13 cellular contexts compared by ENCODE assay signal in genomic region chr2:71700041-71700879, GRCh38.
A peak's percentile ranks its signal among the peaks of the same experiment; 100 is the strongest.
DNase-seq lines count a peak whose midpoint lies in the region; TF ChIP-seq lines count a peak whose summit lies in the region.
"Had no signal": no experiment of that assay in that cellular context is flagged by ENCODE, and none has a peak within 500 bp of the region (broad histone marks: within the 10 kb centered on the region; RNA-seq: fewer than 3 reads in every experiment).

No MANE protein-coding gene starts in this region.

- no peak overlapping the region for H2BK12ac ChIP-seq in neuronal stem cell (ENCODE audit: low read length)

- intact Hi-C loops in CD14-positive monocyte (cut with micrococcal nuclease) (no loop called here), uterus (cut with DNase I; ENCODE audit: low total_unique reads) (no loop called here)
- intact Hi-C loops in activated CD4-positive, alpha-beta memory T cell treated with anti-CD3 and anti-CD28 coated beads for 36 hours (cut with micrococcal nuclease): no loop called here

- peak overlapping the region; percentile 13 for H3K4me2 ChIP-seq in neuronal stem cell (ENCODE audit: insufficient read depth, low read length, poor library complexity, severe bottlenecking)

- H4K91ac ChIP-seq in neuronal stem cell (ENCODE audit: low read depth, low read length, poor library complexity): no peak overlapping the region

- TF ChIP-seq POLR2A in uterus (IDR thresholded peaks at IDR 0.05): no peak

- H3K9me3 ChIP-seq in endodermal cell (ENCODE audit: control insufficient read depth, low read length) (no peaks in the 10 kb centered on the region), neuronal stem cell (replicated peaks in 1 of 2; ENCODE audit: control insufficient read depth in 2 of 2, insufficient read depth in 1 of 2, low read depth in 1 of 2, low read length in 2 of 2) (no peaks in the 10 kb centered on the region), uterus (no peaks in the 10 kb centered on the region)
- H3K9me3 ChIP-seq: lower lobe of right lung had no signal

- no peak overlapping the region for H3K9ac ChIP-seq in endodermal cell (ENCODE audit: extremely low read depth, low read length, poor library complexity, severe bottlenecking)
- no peak overlapping the region for H3K9ac ChIP-seq in neuronal stem cell (ENCODE audit: low read depth, low read length, poor library complexity)

- H3K4me3 ChIP-seq in endodermal cell (ENCODE audit: low read length): no peak overlapping the region
- no peak overlapping the region for H3K4me3 ChIP-seq in neuronal stem cell (ENCODE audit: low read length in 2 of 2)
- H3K4me3 ChIP-seq in uterus: no peak overlapping the region
- H3K4me3 ChIP-seq: lower lobe of right lung had no signal

- H3K36me3 ChIP-seq in endodermal cell (ENCODE audit: control insufficient read depth, insufficient read depth, low read length) (no peaks in the 10 kb centered on the region), neuronal stem cell (replicated peaks in 1 of 2; ENCODE audit: control insufficient read depth in 2 of 2, insufficient read depth in 2 of 2, low read length in 2 of 2) (no peaks in the 10 kb centered on the region), uterus (no peaks in the 10 kb centered on the region)
- H3K36me3 ChIP-seq: lower lobe of right lung had no signal

- H3K27me3 Mint-ChIP-seq in CD14-positive monocyte (ENCODE audit: low read depth in 3 of 3) (peaks cover 2 to 9% (median 5%) of the 10 kb centered on the region in 3 donors), endodermal cell (ENCODE audit: insufficient read depth) (peaks cover 2% of the 10 kb centered on the region)
- no peaks in the 10 kb centered on the region for H3K27me3 Mint-ChIP-seq in activated naive CD4-positive, alpha-beta T cell treated with anti-CD3 and anti-CD28 coated beads, Interleukin-2, amount 10 ng/mL, durations not matched to agents 7 days and 5 days
- H3K27me3 Mint-ChIP-seq in activated CD4-positive, alpha-beta memory T cell treated with anti-CD3 and anti-CD28 coated beads for 36 hours: no peaks in the 10 kb centered on the region
- H3K27me3 Mint-ChIP-seq: activated CD4-positive, alpha-beta memory T cell treated with anti-CD3 and anti-CD28 coated beads, Interleukin-2, amount 10 ng/mL, durations not matched to agents 7 days and 5 days had no signal

- no peak overlapping the region for H3K23ac ChIP-seq in neuronal stem cell (ENCODE audit: low read depth, low read length, poor library complexity)

- 75 to 90% methylated on average over 10 to 15 of the region's 18 CpGs for WGBS in endodermal cell (ENCODE audit: insufficient coverage in 1 of 2, insufficient read length in 1 of 2), 2 experiments
- WGBS in neuronal stem cell (ENCODE audit: extremely low coverage in 2 of 2, insufficient read length in 2 of 2, insufficient replicate concordance in 1 of 2), 2 donors: no CpG with 5 or more reads among the region's 18 CpGs

- peak overlapping the region; percentile 73 for H2AFZ ChIP-seq in neuronal stem cell (ENCODE audit: low read length)

- H3K36me3 Mint-ChIP-seq in CD14-positive monocyte (no peaks in the 10 kb centered on the region), endodermal cell (ENCODE audit: low read depth) (no peaks in the 10 kb centered on the region)
- no peaks in the 10 kb centered on the region for H3K36me3 Mint-ChIP-seq in activated naive CD4-positive, alpha-beta T cell treated with anti-CD3 and anti-CD28 coated beads, Interleukin-2, amount 10 ng/mL, durations not matched to agents 7 days and 5 days
- H3K36me3 Mint-ChIP-seq in activated CD4-positive, alpha-beta memory T cell treated with anti-CD3 and anti-CD28 coated beads for 36 hours: no peaks in the 10 kb centered on the region

- no peak overlapping the region for H3K27ac Mint-ChIP-seq in CD14-positive monocyte
- H3K27ac Mint-ChIP-seq in endodermal cell: no peak overlapping the region
- no peak overlapping the region for H3K27ac Mint-ChIP-seq in activated naive CD4-positive, alpha-beta T cell treated with anti-CD3 and anti-CD28 coated beads, Interleukin-2, amount 10 ng/mL, durations not matched to agents 7 days and 5 days
- no peak overlapping the region for H3K27ac Mint-ChIP-seq in activated CD4-positive, alpha-beta memory T cell treated with anti-CD3 and anti-CD28 coated beads for 36 hours
- H3K27ac Mint-ChIP-seq: activated CD4-positive, alpha-beta memory T cell treated with anti-CD3 and anti-CD28 coated beads, Interleukin-2, amount 10 ng/mL, durations not matched to agents 7 days and 5 days had no signal

- H2BK15ac ChIP-seq in neuronal stem cell (ENCODE audit: low read length): peak overlapping the region; percentile 30

- H3K4me3 Mint-ChIP-seq in CD14-positive monocyte (no peak overlapping the region), endodermal cell (no peak overlapping the region)
- no peak overlapping the region for H3K4me3 Mint-ChIP-seq in activated naive CD4-positive, alpha-beta T cell treated with anti-CD3 and anti-CD28 coated beads, Interleukin-2, amount 10 ng/mL, durations not matched to agents 7 days and 5 days
- no peak overlapping the region for H3K4me3 Mint-ChIP-seq in activated CD4-positive, alpha-beta memory T cell treated with anti-CD3 and anti-CD28 coated beads for 36 hours
- H3K4me3 Mint-ChIP-seq: activated CD4-positive, alpha-beta memory T cell treated with anti-CD3 and anti-CD28 coated beads, Interleukin-2, amount 10 ng/mL, durations not matched to agents 7 days and 5 days had no signal

- CTCF ChIA-PET in activated naive CD4-positive, alpha-beta T cell treated with anti-CD3 and anti-CD28 coated beads, Interleukin-2, amount 10 ng/mL, durations not matched to agents 7 days and 5 days (lab: Charles Lee): no interaction called here
- CTCF ChIA-PET in activated CD4-positive, alpha-beta memory T cell treated with anti-CD3 and anti-CD28 coated beads for 36 hours (lab: Charles Lee): no interaction called here

- no peak overlapping the region for H4K8ac ChIP-seq in neuronal stem cell (ENCODE audit: low read depth, low read length)

- no peaks in the 10 kb centered on the region for H3K79me1 ChIP-seq in neuronal stem cell (ENCODE audit: low read depth, low read length)

- H3K27me3 ChIP-seq in endodermal cell (ENCODE audit: control insufficient read depth, insufficient read depth, low read length, poor library complexity, severe bottlenecking): no peaks in the 10 kb centered on the region
- H3K27me3 ChIP-seq in neuronal stem cell (ENCODE audit: control insufficient read depth in 3 of 3, insufficient read depth in 3 of 3, low read depth in 1 of 3, low read length in 3 of 3): no peaks in the 10 kb centered on the region
- no peaks in the 10 kb centered on the region for H3K27me3 ChIP-seq in uterus

- no peaks in the 10 kb centered on the region for H3K4me1 Mint-ChIP-seq in CD14-positive monocyte
- peaks cover 8% of the 10 kb centered on the region for H3K4me1 Mint-ChIP-seq in endodermal cell
- H3K4me1 Mint-ChIP-seq in activated naive CD4-positive, alpha-beta T cell treated with anti-CD3 and anti-CD28 coated beads, Interleukin-2, amount 10 ng/mL, durations not matched to agents 7 days and 5 days: no peaks in the 10 kb centered on the region
- H3K4me1 Mint-ChIP-seq in activated CD4-positive, alpha-beta memory T cell treated with anti-CD3 and anti-CD28 coated beads for 36 hours (ENCODE audit: low read depth): no peaks in the 10 kb centered on the region
- H3K4me1 Mint-ChIP-seq: activated CD4-positive, alpha-beta memory T cell treated with anti-CD3 and anti-CD28 coated beads, Interleukin-2, amount 10 ng/mL, durations not matched to agents 7 days and 5 days had no signal

- no peaks in the 10 kb centered on the region for H3K4me1 ChIP-seq in endodermal cell (ENCODE audit: control insufficient read depth, insufficient read depth, low read length)
- H3K4me1 ChIP-seq in neuronal stem cell (ENCODE audit: control insufficient read depth in 2 of 2, insufficient read depth in 1 of 2, low read depth in 1 of 2, low read length in 2 of 2): peaks cover 10 to 23% of the 10 kb centered on the region in 2 donors
- no peaks in the 10 kb centered on the region for H3K4me1 ChIP-seq in uterus
- H3K4me1 ChIP-seq: lower lobe of right lung had no signal

- peak overlapping the region; percentile 72 for H2AK5ac ChIP-seq in neuronal stem cell (ENCODE audit: low read depth, low read length)

- peaks cover 0 to 2% (median 0%) of the 10 kb centered on the region in 7 donors for H3K9me3 Mint-ChIP-seq in CD14-positive monocyte
- peaks cover 6% of the 10 kb centered on the region for H3K9me3 Mint-ChIP-seq in endodermal cell
- H3K9me3 Mint-ChIP-seq in activated naive CD4-positive, alpha-beta T cell treated with anti-CD3 and anti-CD28 coated beads, Interleukin-2, amount 10 ng/mL, durations not matched to agents 7 days and 5 days: no peaks in the 10 kb centered on the region
- no peaks in the 10 kb centered on the region for H3K9me3 Mint-ChIP-seq in activated CD4-positive, alpha-beta memory T cell treated with anti-CD3 and anti-CD28 coated beads for 36 hours
- H3K9me3 Mint-ChIP-seq: activated CD4-positive, alpha-beta memory T cell treated with anti-CD3 and anti-CD28 coated beads, Interleukin-2, amount 10 ng/mL, durations not matched to agents 7 days and 5 days had no signal

- DNase-seq in CD14-positive monocyte (ENCODE audit: low spot score) (peak; percentile 21), NCI-H345 treated with DMSO at 0.1 percent for 48 hours (lab: John Stamatoyannopoulos, UW; ENCODE audit: unreplicated experiment) (peak; percentile 36), endodermal cell (no peak), neuronal stem cell (ENCODE audit: low spot score) (peak; percentile 17), uterus (no peak), NCI-H2081 (lab: John Stamatoyannopoulos, UW) (no peak)
- DNase-seq in activated naive CD4-positive, alpha-beta T cell treated with anti-CD3 and anti-CD28 coated beads, Interleukin-2, amount 10 ng/mL, durations not matched to agents 7 days and 5 days: no peak
- no peak for DNase-seq in activated CD4-positive, alpha-beta memory T cell treated with anti-CD3 and anti-CD28 coated beads for 36 hours
- DNase-seq: activated CD4-positive, alpha-beta memory T cell treated with anti-CD3 and anti-CD28 coated beads, Interleukin-2, amount 10 ng/mL, durations not matched to agents 7 days and 5 days; activated gamma-delta T cell; lower lobe of right lung; NCI-H748 treated with DMSO at 0.1 percent for 48 hours; T1000 had no signal

- TF ChIP-seq CTCF in CD14-positive monocyte (IDR thresholded peaks at IDR 0.05): no peak
- TF ChIP-seq CTCF in endodermal cell (conservative IDR thresholded peaks at IDR 0.05): no peak
- no peak for TF ChIP-seq CTCF in uterus (IDR thresholded peaks at IDR 0.05)

- H3K4ac ChIP-seq in neuronal stem cell (ENCODE audit: low read length): no peak overlapping the region

- peak overlapping the region; percentile 12 for H3K14ac ChIP-seq in neuronal stem cell (ENCODE audit: low read length)

- POLR2A ChIA-PET in activated CD4-positive, alpha-beta memory T cell treated with anti-CD3 and anti-CD28 coated beads for 36 hours (lab: Charles Lee): no interaction called here

- H3K18ac ChIP-seq in neuronal stem cell (ENCODE audit: low read length): peak overlapping the region; percentile 55

- H3K27ac ChIP-seq in endodermal cell (ENCODE audit: low read depth, low read length) (peak overlapping the region; percentile 89), neuronal stem cell (replicated peaks; ENCODE audit: low read length) (peak overlapping the region; percentile 54), uterus (no peak overlapping the region)
- H3K27ac ChIP-seq: lower lobe of right lung had no signal

- H2BK5ac ChIP-seq in neuronal stem cell (ENCODE audit: low read length): no peak overlapping the region

- no peak overlapping the region for H2BK120ac ChIP-seq in neuronal stem cell (ENCODE audit: low read depth, low read length)

Comparison
In these comparisons a context has a peak if more than half of its experiments do, and no peak if none do; other contexts are left out.
1. DNase-seq: peak in CD14-positive monocyte (single experiment), NCI-H345 treated with DMSO at 0.1 percent for 48 hours (single experiment) and neuronal stem cell (single experiment); none in endodermal cell (single experiment), uterus (0 of 2), activated naive CD4-positive, alpha-beta T cell treated with anti-CD3 and anti-CD28 coated beads, Interleukin-2, amount 10 ng/mL, durations not matched to agents 7 days and 5 days (single experiment), activated CD4-positive, alpha-beta memory T cell treated with anti-CD3 and anti-CD28 coated beads for 36 hours (single experiment) and NCI-H2081 (0 of 2).
2. H3K27ac ChIP-seq: peak in endodermal cell (single experiment) and neuronal stem cell (single experiment); none in uterus (0 of 2).